14 cellular contexts compared by ENCODE assay signal in the genomic region with DNA sequence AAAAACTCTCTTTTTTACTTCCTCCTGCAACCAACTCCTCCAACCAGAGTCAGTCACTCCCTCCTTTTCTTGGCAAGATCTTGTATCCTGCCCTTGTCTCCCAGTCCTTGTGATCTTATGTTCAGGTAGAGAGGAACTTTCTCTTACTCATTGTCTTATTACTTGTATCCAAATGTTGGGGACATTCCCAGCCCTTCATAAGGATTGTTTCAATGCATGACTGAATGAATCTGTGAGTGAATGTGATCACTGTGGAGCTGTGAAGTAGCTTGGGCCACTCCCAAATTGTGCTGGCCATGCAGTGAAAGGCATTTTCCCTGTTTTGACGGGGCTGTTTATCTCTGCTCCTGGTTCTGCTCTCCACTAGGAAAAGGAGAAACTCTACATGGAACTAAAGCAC.
"Had no signal": no experiment of that assay in that cellular context is flagged by ENCODE, and none has a peak within 500 bp of the region (broad histone marks: within the 10 kb centered on the region; RNA-seq: fewer than 3 reads in every experiment).

No MANE protein-coding gene starts in this region.

- H3K27ac ChIP-seq: cardiac muscle cell, hepatocyte, left lung, transverse colon had no signal

- H3K27me3 ChIP-seq: cardiac muscle cell, hepatocyte, left lung, transverse colon had no signal

- H3K79me2 ChIP-seq: hepatocyte had no signal

- ATAC-seq: left lung; mucosa of descending colon; naive thymus-derived CD8-positive, alpha-beta T cell; stimulated activated memory B cell treated with anti-CD40 and anti-IgM and Interleukin-4, amounts not matched to agents 10 μg/mL and 1 μg/mL and 100 μg/mL, for 72 hours had no signal

- H2AFZ ChIP-seq: hepatocyte had no signal

- H3K36me3 ChIP-seq: cardiac muscle cell, left lung, transverse colon had no signal

- DNase-seq: activated B cell treated with CpG ODN at 0.5 μM for 24 hours; activated CD4-positive, alpha-beta T cell treated with anti-CD3 and anti-CD28 coated beads, Interleukin-2, amount 50 U/mL, for 1 hour; activated naive CD8-positive, alpha-beta T cell treated with anti-CD3 and anti-CD28 coated beads for 36 hours; amygdala; islet precursor cell; left lung; mucosa of descending colon; naive thymus-derived CD8-positive, alpha-beta T cell; retina; stimulated activated CD4-positive, alpha-beta T cell treated with anti-CD3 and anti-CD28 coated beads, Interleukin-2, amount 100 ng/mL, for 48 hours; transverse colon had no signal

- H3K9me3 ChIP-seq: left lung, mucosa of descending colon, transverse colon had no signal

- H3K4me3 ChIP-seq: cardiac muscle cell, hepatocyte, left lung, mucosa of descending colon, transverse colon had no signal

- H3K4me2 ChIP-seq: hepatocyte had no signal

- H3K4me1 ChIP-seq: left lung, transverse colon had no signal
